8 cellular contexts compared by ENCODE assay signal in the genomic region with DNA sequence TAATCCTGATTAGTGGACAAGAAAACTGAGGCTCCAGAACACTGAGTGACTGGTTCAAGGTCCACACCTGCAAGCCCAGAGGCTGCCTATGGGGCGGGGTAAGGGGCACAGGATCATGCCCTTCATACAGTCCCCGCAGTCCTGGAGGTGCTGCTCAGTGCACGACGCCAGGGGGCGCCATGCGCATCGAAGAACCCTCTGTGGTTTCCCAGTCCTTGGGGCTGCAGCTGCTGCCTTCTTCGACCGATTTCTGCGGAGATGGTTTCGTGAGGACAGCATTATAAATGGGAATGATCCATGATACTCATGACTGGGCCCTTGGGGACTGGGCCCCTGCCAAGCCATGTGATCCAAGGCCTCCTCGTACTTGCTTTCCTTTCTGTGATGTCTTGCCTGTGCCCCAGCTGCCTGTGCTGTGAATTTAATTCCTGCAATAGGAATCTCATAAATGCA. TPM values are rescaled to one million over a fixed set of nuclear protein-coding genes. Genes with fewer than 3 reads are reported as not detected.
DNase-seq lines count a peak whose midpoint lies in the region; ATAC-seq, FAIRE-seq and TF ChIP-seq lines count a peak whose summit lies in the region.

No MANE protein-coding gene starts in this region.

- H3K27me3 ChIP-seq in DOHH2 (ENCODE audit: control insufficient read depth, low read length) (no peaks in the 10 kb centered on the region), KMS-11 (ENCODE audit: insufficient read depth, low read depth) (peaks cover 4% of the 10 kb centered on the region; the same call in 1 of the 2 replicates), heart left ventricle (peaks cover 0 to 7% (median 0%) of the 10 kb centered on the region in 9 donors)

- H3K9me3 ChIP-seq in DOHH2 (ENCODE audit: control insufficient read depth, insufficient read depth, low read length) (no peaks in the 10 kb centered on the region), heart left ventricle (no peaks in the 10 kb centered on the region)

- H3F3A ChIP-seq in DOHH2 (ENCODE audit: control insufficient read depth, insufficient read depth): no peaks in the 10 kb centered on the region

- H4K20me1 ChIP-seq in DOHH2 (ENCODE audit: control insufficient read depth, insufficient read depth, low read depth, low read length) (no peaks in the 10 kb centered on the region), KMS-11 (ENCODE audit: insufficient read depth) (no peaks in the 10 kb centered on the region)

- 1 to 4% (median 2%) methylated on average over 12 of the region's 12 CpGs for WGBS in heart left ventricle, 4 donors

- DNase-seq in RCC 7860 (ENCODE audit: low spot score): peak; percentile 57
- DNase-seq in activated naive CD8-positive, alpha-beta T cell treated with anti-CD3 and anti-CD28 coated beads, Interleukin-2, amount 50 U/mL, for 16 hours (ENCODE audit: low read depth, low spot score): peak; percentile 9
- peak; percentile 81 to 91 (median 85) for DNase-seq in heart left ventricle
- DNase-seq in pons (ENCODE audit: low spot score): peak; percentile 76

- ATAC-seq in heart left ventricle: peak; percentile 89 to 97 (median 94)
- ATAC-seq in GM19467 (IDR thresholded peaks at IDR 0.05; ENCODE audit: unreplicated experiment): no peak
- no peak for ATAC-seq in GM21390 (IDR thresholded peaks at IDR 0.05; ENCODE audit: unreplicated experiment)

- no peaks in the 10 kb centered on the region for H3K9me2 ChIP-seq in DOHH2 (replicated peaks; ENCODE audit: control insufficient read depth, low read length)

- H3K79me2 ChIP-seq in DOHH2 (ENCODE audit: control insufficient read depth, low read length) (no peaks in the 10 kb centered on the region), KMS-11 (ENCODE audit: insufficient read depth, low read depth) (no peaks in the 10 kb centered on the region)

- H3K4me1 ChIP-seq in DOHH2 (ENCODE audit: control insufficient read depth, low read length) (no peaks in the 10 kb centered on the region), KMS-11 (ENCODE audit: low read depth, poor library complexity, severe bottlenecking) (no peaks in the 10 kb centered on the region), heart left ventricle (peaks cover 0 to 12% (median 5%) of the 10 kb centered on the region in 12 donors)

- no peak for TF ChIP-seq POLR2A in heart left ventricle (IDR thresholded peaks at IDR 0.05)

- H3K4me3 ChIP-seq in DOHH2 (ENCODE audit: low read length): no peak overlapping the region
- no peak overlapping the region for H3K4me3 ChIP-seq in KMS-11 (IDR thresholded peaks at IDR 0.05; ENCODE audit: insufficient read depth, low read depth, low read length)
- H3K4me3 ChIP-seq in heart left ventricle: no peak overlapping the region

- no peak overlapping the region for H3K9ac ChIP-seq in KMS-11

- H3K36me3 ChIP-seq in DOHH2 (ENCODE audit: control insufficient read depth, low read length) (no peaks in the 10 kb centered on the region), KMS-11 (ENCODE audit: insufficient read depth) (no peaks in the 10 kb centered on the region), heart left ventricle (no peaks in the 10 kb centered on the region)

- peak; percentile 95 for TF ChIP-seq CTCF in DOHH2 (IDR thresholded peaks at IDR 0.05; ENCODE audit: low read depth, low read length, poor library complexity, severe bottlenecking)
- peak; percentile 51 for TF ChIP-seq CTCF in KMS-11 (conservative IDR thresholded peaks at IDR 0.05; ENCODE audit: low read depth, low read length)
- peak; percentile 76 to 91 (median 87) for TF ChIP-seq CTCF in heart left ventricle (IDR thresholded peaks at IDR 0.05)

- FAIRE-seq in RCC 7860 (lab: Jason Lieb, UNC): no peak

- H3K4me2 ChIP-seq in DOHH2 (ENCODE audit: low read length): no peak overlapping the region
- H3K4me2 ChIP-seq in KMS-11: no peak overlapping the region

- H3K27ac ChIP-seq in DOHH2 (ENCODE audit: low read depth, low read length) (no peak overlapping the region), KMS-11 (no peak overlapping the region), heart left ventricle (peak overlapping the region in 4 of 12 donors; percentile 12 to 34 (median 24))

- H2AFZ ChIP-seq in KMS-11 (ENCODE audit: low read depth): no peak overlapping the region

- intact Hi-C loops in heart left ventricle (cut with DNase I): loop anchor here (1.0 to 2.0 kb wide), 4 partner anchors 104 to 106 kb away; no protein-coding TSS in a partner anchor

RNA-seq across cellular contexts. Expression of a gene that starts 37.1 kb away (rescaled TPM):
- 10 to 100 TPM; 44.6 to 72.8 (median 57.5) TPM for total RNA-seq in heart left ventricle
- polyA plus RNA-seq in heart left ventricle: 10 to 100 TPM; 57.9 to 65.8 TPM

Comparison
In these comparisons a context has a peak if more than half of its experiments do, and no peak if none do; other contexts are left out.
1. DNase-seq: peak in every context shown above with its lines; median percentile 85 in heart left ventricle; 76 in pons; 57 in RCC 7860; 9 in activated naive CD8-positive, alpha-beta T cell treated with anti-CD3 and anti-CD28 coated beads, Interleukin-2, amount 50 U/mL, for 16 hours.
2. ATAC-seq: peak in heart left ventricle (4 of 4); none in GM19467 (single experiment) and GM21390 (single experiment).
3. Peak in every context shown above with its lines, with median percentiles within 50 percentile points of each other: CTCF ChIP-seq.